Comparison of ENCODE assay signal across 34 cellular contexts in genomic region chr1:29993950-29994349, GRCh38.
DNase-seq lines count a peak whose midpoint lies in the region; ATAC-seq, FAIRE-seq and TF ChIP-seq lines count a peak whose summit lies in the region.
"Had no signal": no experiment of that assay in that cellular context is flagged by ENCODE, and none has a peak within 500 bp of the region (broad histone marks: within the 10 kb centered on the region; RNA-seq: fewer than 3 reads in every experiment).

No MANE protein-coding gene starts in this region.

- no peak for FAIRE-seq in HepG2 (lab: Jason Lieb, UNC)
- FAIRE-seq in A204.1 (lab: Jason Lieb, UNC): peak; percentile 30
- FAIRE-seq in frontal cortex (lab: Jason Lieb, UNC): peak; percentile 28
- FAIRE-seq: A549, D721Med had no signal

- peaks cover 16% of the 10 kb centered on the region for H3K9me3 ChIP-seq in HepG2 (ENCODE audit: low read length)
- no peaks in the 10 kb centered on the region for H3K9me3 ChIP-seq in right lobe of liver
- H3K9me3 ChIP-seq in HEK293 (ENCODE audit: control insufficient read depth, insufficient read depth, low read depth, low read length): no peaks in the 10 kb centered on the region
- H3K9me3 ChIP-seq: A549, BE2C, Caco-2 had no signal

- DNase-seq in HepG2 (ENCODE audit: low spot score) (no peak), right lobe of liver (no peak), frontal cortex (ENCODE audit: low spot score in 2 of 2) (no peak), inferior parietal cortex (ENCODE audit: extremely low spot score) (no peak)
- DNase-seq: 8988T; ACHN; AML-193; BE2C; C1 segment of cervical spinal cord; Caco-2; Calu3; CD4-positive, alpha-beta memory T cell; CD4-positive, alpha-beta T cell; CD4-positive, CD25-positive, alpha-beta regulatory T cell; CD8-positive, alpha-beta memory T cell; CD8-positive, alpha-beta T cell; COR-L47; DMS 273 treated with DMSO at 0.1 percent for 48 hours; DMS153; DMS53; DMS79; DMS79 treated with DMSO at 0.1 percent for 48 hours; DND-41; EL had no signal

- TF ChIP-seq EP300 in HepG2 (IDR thresholded peaks at IDR 0.05; ENCODE audit: low read depth in 2 of 2, low read length in 2 of 2) (no peak), HepG2 (CRISPR knock-in tag; IDR thresholded peaks at IDR 0.05; ENCODE audit: borderline replicate concordance) (no peak)

- H3K27me3 ChIP-seq in HepG2 (ENCODE audit: control insufficient read depth in 1 of 2, insufficient read depth in 2 of 2, low read length in 2 of 2) (no peaks in the 10 kb centered on the region), right lobe of liver (no peaks in the 10 kb centered on the region)
- H3K27me3 ChIP-seq: BE2C; BLaER1; BLaER1 treated with 17β-estradiol and CSF1 and Interleukin-3, amounts not matched to agents 10 nM and 100 nM had no signal

- H3K36me3 ChIP-seq in HepG2 (replicated peaks in 1 of 2; ENCODE audit: control insufficient read depth in 1 of 2, insufficient read depth in 2 of 2, low read length in 2 of 2) (no peaks in the 10 kb centered on the region), right lobe of liver (no peaks in the 10 kb centered on the region), HEK293 (ENCODE audit: control insufficient read depth in 2 of 2, insufficient read depth in 1 of 2, low read length in 2 of 2) (no peaks in the 10 kb centered on the region)
- H3K36me3 ChIP-seq: BE2C, BLaER1 had no signal

- no TSS peak for BruUV-seq in HepG2 (replicated peaks; lab: Mats Ljungman, UMichigan)

- TF ChIP-seq CTCF in HepG2 (CRISPR knock-in tag; IDR thresholded peaks at IDR 0.05) (no peak), right lobe of liver (IDR thresholded peaks at IDR 0.05) (no peak), HEK293 (tag by site-specific recombination; IDR thresholded peaks at IDR 0.05) (no peak)

- no peaks in the 10 kb centered on the region for H4K20me1 ChIP-seq in HepG2 (ENCODE audit: insufficient read depth, low read length)
- H4K20me1 ChIP-seq: BLaER1; BLaER1 treated with 17β-estradiol and CSF1 and Interleukin-3, amounts not matched to agents 10 nM and 100 nM had no signal

- no peaks in the 10 kb centered on the region for H3K79me2 ChIP-seq in HepG2 (ENCODE audit: insufficient read depth, low read length)

- intact Hi-C loops in HepG2 (cut with micrococcal nuclease; ENCODE audit: unreplicated experiment): no loop called here
- intact Hi-C loops in right lobe of liver (cut with DNase I): no loop called here

- POLR2A ChIA-PET in HepG2 (lab: Yijun Ruan, JAX): no interaction called here
- POLR2A ChIA-PET in HEK293 (lab: Yijun Ruan, JAX): no interaction called here

- TF ChIP-seq POLR2A in HepG2 (IDR thresholded peaks at IDR 0.05; ENCODE audit: insufficient read depth in 1 of 2, low read depth in 2 of 2, low read length in 2 of 2) (no peak), right lobe of liver (IDR thresholded peaks at IDR 0.05) (no peak)

- H3K4me1 ChIP-seq in HepG2 (ENCODE audit: insufficient read depth, low read length) (no peaks in the 10 kb centered on the region), right lobe of liver (no peaks in the 10 kb centered on the region), HEK293 (ENCODE audit: control insufficient read depth, insufficient read depth, low read length) (no peaks in the 10 kb centered on the region)
- H3K4me1 ChIP-seq: A549, BE2C, BLaER1, Caco-2 had no signal

- ATAC-seq in HepG2 (no peak), right lobe of liver (no peak), GM21423 (IDR thresholded peaks at IDR 0.05; ENCODE audit: unreplicated experiment) (no peak), HG03045 (IDR thresholded peaks at IDR 0.05; ENCODE audit: unreplicated experiment) (no peak)
- ATAC-seq: A549; CD8-positive, alpha-beta T cell had no signal

- TF ChIP-seq RAD21 in HepG2 (CRISPR knock-in tag; IDR thresholded peaks at IDR 0.05): no peak

- no peak overlapping the region for H3K4me3 ChIP-seq in HepG2 (replicated peaks in 1 of 3; ENCODE audit: insufficient read depth in 1 of 3, low read depth in 2 of 3, low read length in 3 of 3)
- no peak overlapping the region for H3K4me3 ChIP-seq in right lobe of liver
- no peak overlapping the region for H3K4me3 ChIP-seq in HEK293 (ENCODE audit: low read depth, low read length)
- H3K4me3 ChIP-seq: A549; BLaER1; BLaER1 treated with 17β-estradiol and CSF1 and Interleukin-3, amounts not matched to agents 10 nM and 100 nM had no signal

- H3K9ac ChIP-seq in HepG2 (ENCODE audit: insufficient read depth, low read depth, low read length): no peak overlapping the region
- H3K9ac ChIP-seq: BLaER1; BLaER1 treated with 17β-estradiol and CSF1 and Interleukin-3, amounts not matched to agents 10 nM and 100 nM had no signal

- H3K4me2 ChIP-seq in HepG2 (ENCODE audit: low read depth, low read length): no peak overlapping the region
- H3K4me2 ChIP-seq: A549; BLaER1; BLaER1 treated with 17β-estradiol and CSF1 and Interleukin-3, amounts not matched to agents 10 nM and 100 nM had no signal

- no peak overlapping the region for H2AFZ ChIP-seq in HepG2 (ENCODE audit: low read length)

- CTCF ChIA-PET in HepG2 (lab: Yijun Ruan, JAX; ENCODE audit: low intra/inter-chr PET ratio, low total read pairs): no interaction called here
- CTCF ChIA-PET in HEK293 (lab: Yijun Ruan, JAX): no interaction called here

- H3K27ac ChIP-seq in HepG2 (ENCODE audit: extremely low read length, insufficient read depth, low read length): no peak overlapping the region
- H3K27ac ChIP-seq in right lobe of liver: no peak overlapping the region
- no peak overlapping the region for H3K27ac ChIP-seq in HEK293 (ENCODE audit: extremely low read depth, low read depth, low read length)
- H3K27ac ChIP-seq: 22Rv1; A549; BLaER1; BLaER1 treated with 17β-estradiol and CSF1 and Interleukin-3, amounts not matched to agents 10 nM and 100 nM; C4-2B had no signal

- in situ Hi-C loops in HepG2 (cut with HindIII; ENCODE audit: extremely low pct_ligation_motif_present, low pct_unique_long_range_greater_than_20kb): no loop called here

TF ChIP-seq in HepG2, 621 proteins besides CTCF, POLR2A, EP300 and RAD21:
- peak; percentile 56; the same call in 1 of the 2 replicates for TF ChIP-seq ATF7 (IDR thresholded peaks at IDR 0.05)
- no peak for TF ChIP-seq ATF7 (CRISPR knock-in tag; IDR thresholded peaks at IDR 0.05)
- TF ChIP-seq ZNF883 (CRISPR knock-in tag; IDR thresholded peaks at IDR 0.05; ENCODE audit: not compliant biosample characterization): no peak

TF ChIP-seq in HEK293, 187 proteins besides CTCF, POLR2A, EP300 and RAD21:
- TF ChIP-seq ATF2 (tag by site-specific recombination; IDR thresholded peaks at IDR 0.05; ENCODE audit: low read depth): peak; percentile 51; the same call in 1 of the 2 replicates
- TF ChIP-seq PBX3 (CRISPR knock-in tag; IDR thresholded peaks at IDR 0.05): no peak
TF ChIP-seq in HEK293: peak in this region for 1.

Comparison
In these comparisons a context has a peak if more than half of its experiments do, and no peak if none do; other contexts are left out.
1. Of the 63 proteins assayed by ChIP-seq in both HepG2 and HEK293: peak only in HepG2: none; only in HEK293: ATF2; in both: none; in neither: 62.